ENCODE assay signal across 8 cellular contexts in genomic region chr9:131739192-131739961, GRCh38. TPM values are rescaled to one million over a fixed set of nuclear protein-coding genes. Genes with fewer than 3 reads are reported as not detected.
DNase-seq lines count a peak whose midpoint lies in the region; ATAC-seq and TF ChIP-seq lines count a peak whose summit lies in the region.

No MANE protein-coding gene starts in this region.

- peak overlapping the region; percentile 59 to 66 for H3K27ac ChIP-seq in thoracic aorta

- TF ChIP-seq POLR2A in GM18951 (IDR thresholded peaks at IDR 0.05; ENCODE audit: extremely low read depth, insufficient read depth, insufficient read length) = peak; percentile 29

- peak overlapping the region; percentile 65 for H3K4me3 ChIP-seq in endocrine pancreas (ENCODE audit: control insufficient read depth, insufficient read depth, low read length)
- peak overlapping the region; percentile 74 for H3K4me3 ChIP-seq in thoracic aorta

- in situ Hi-C loops in ACHN (cut with HindIII; ENCODE audit: low pct_ligation_motif_present, low pct_unique_long_range_greater_than_20kb, low sequenced_read_pairs) = no loop called here
- in situ Hi-C loops in GM18951 (cut with MboI; ENCODE audit: low sequenced_read_pairs, unreplicated experiment) = no loop called here

- DNase-seq in ACHN (peak; percentile 23), HK-2 (ENCODE audit: unreplicated experiment) (peak; percentile 41), midbrain (lab: John Stamatoyannopoulos, UW) (peak; percentile 29), thoracic aorta (ENCODE audit: low spot score) (no peak), superior temporal gyrus (ENCODE audit: extremely low spot score) (no peak)
- peak; percentile 40 for DNase-seq in activated CD4-positive, alpha-beta T cell treated with anti-CD3 and anti-CD28 coated beads, Interleukin-2, amount 50 U/mL, for 1 hour

- TF ChIP-seq CTCF in thoracic aorta (IDR thresholded peaks at IDR 0.05) = no peak

- H3K9me3 ChIP-seq in endocrine pancreas (ENCODE audit: control insufficient read depth, low read length) (no peaks in the 10 kb centered on the region), thoracic aorta (no peaks in the 10 kb centered on the region)

- H3K9ac ChIP-seq in endocrine pancreas (ENCODE audit: control insufficient read depth, insufficient read depth, low read length) = peak overlapping the region; percentile 65

- H3K36me3 ChIP-seq in endocrine pancreas (ENCODE audit: control insufficient read depth, insufficient read depth, low read length) (no peaks in the 10 kb centered on the region), thoracic aorta (no peaks in the 10 kb centered on the region)

- ATAC-seq in thoracic aorta (ENCODE audit: insufficient number of reproducible peaks, low FRiP score, low read depth) = peak; percentile 11

- no peaks in the 10 kb centered on the region for H3K4me1 ChIP-seq in endocrine pancreas (ENCODE audit: control insufficient read depth, insufficient read depth, low read length)
- peaks cover 13 to 43% of the 10 kb centered on the region in 2 donors for H3K4me1 ChIP-seq in thoracic aorta (ENCODE audit: control insufficient read depth in 1 of 2, low read depth in 2 of 2)

- no peaks in the 10 kb centered on the region for H3K27me3 ChIP-seq in endocrine pancreas (ENCODE audit: control insufficient read depth, insufficient read depth, low read length)
- H3K27me3 ChIP-seq in thoracic aorta (replicated peaks; ENCODE audit: insufficient read depth) = no peaks in the 10 kb centered on the region

RNA-seq across cellular contexts. Expression of gene RAPGEF1, which starts 0.5 kb away (rescaled TPM):
- total RNA-seq in thoracic aorta = 10 to 100 TPM; 59.7 to 73.0 TPM

Comparison
In these comparisons a context has a peak if more than half of its experiments do, and no peak if none do; other contexts are left out.
1. DNase-seq: peak in ACHN (single experiment), HK-2 (single experiment), activated CD4-positive, alpha-beta T cell treated with anti-CD3 and anti-CD28 coated beads, Interleukin-2, amount 50 U/mL, for 1 hour (single experiment) and midbrain (single experiment); none in thoracic aorta (single experiment) and superior temporal gyrus (single experiment).